Comparison of ENCODE assay signal across 8 cellular contexts in the genomic region with DNA sequence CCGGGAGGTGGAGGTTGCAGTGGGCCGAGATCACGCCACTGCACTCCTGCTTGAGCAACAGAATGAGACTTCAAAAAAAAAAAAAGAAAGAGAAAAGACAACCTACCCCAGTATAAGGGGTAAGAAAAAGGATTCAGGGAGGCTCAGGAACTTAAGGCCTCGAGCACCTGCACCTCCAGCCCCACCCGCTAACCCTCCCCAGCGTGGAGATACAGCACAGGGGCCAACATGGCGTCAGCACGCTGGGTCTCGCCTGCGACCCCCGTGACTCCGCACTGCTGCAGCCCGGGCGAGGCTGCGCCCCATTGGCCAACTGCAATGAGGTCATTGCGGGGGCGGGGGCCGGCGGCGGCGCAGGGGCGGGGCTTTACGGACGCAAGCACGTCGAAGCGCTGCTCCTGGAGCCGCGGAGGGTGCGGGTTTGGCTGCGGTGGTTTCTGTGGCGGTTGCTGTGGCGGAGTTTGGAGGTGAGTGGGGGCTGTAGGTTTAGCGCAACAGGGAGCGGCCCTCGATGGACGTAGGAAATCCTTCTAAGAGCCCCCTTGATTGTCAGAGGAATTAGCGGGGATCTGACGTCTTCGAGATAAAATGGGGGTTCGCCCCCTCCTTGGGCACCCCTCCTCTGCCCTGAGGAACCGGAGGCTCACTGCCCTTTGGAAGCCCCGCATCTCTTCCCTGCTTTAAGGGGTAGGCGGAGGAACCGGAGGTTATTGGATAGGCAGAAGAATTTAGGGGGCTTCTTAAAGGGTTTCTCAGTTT. TPM values are rescaled to one million over a fixed set of nuclear protein-coding genes. Genes with fewer than 3 reads are reported as not detected.
A peak's percentile ranks its signal among the peaks of the same experiment; 100 is the strongest.
DNase-seq lines count a peak whose midpoint lies in the region; ATAC-seq and TF ChIP-seq lines count a peak whose summit lies in the region.

A gene (plus strand): TSS at position 382 of the 759 bp plus-strand sequence. CDS start 2,017 bp downstream, outside the sequence.

- in situ Hi-C loops in astrocyte of the cerebellum (cut with HindIII; ENCODE audit: low sequenced_read_pairs): no loop called here

- DNase-seq in NCI-H1694 (lab: John Stamatoyannopoulos, UW) (peak; percentile 82), T-helper 9 cell (peak; percentile 82), astrocyte of the cerebellum (ENCODE audit: low read depth) (peak; percentile 34), hepatocyte (ENCODE audit: low spot score) (peak; percentile 95), renal cortical epithelial cell (ENCODE audit: low read depth) (peak; percentile 52), aorta (peak; percentile 97)

- H3K27me3 ChIP-seq in hepatocyte: no peaks in the 10 kb centered on the region
- no peaks in the 10 kb centered on the region for H3K27me3 ChIP-seq in aorta (ENCODE audit: control insufficient read depth in 1 of 2, insufficient read depth in 2 of 2, low read length in 1 of 2)

- peak within 1 kb of the TSS; percentile 57 for H2AFZ ChIP-seq in hepatocyte

- peaks cover 13% of the 10 kb centered on the region for H3K4me1 ChIP-seq in hepatocyte (ENCODE audit: insufficient read depth)
- H3K4me1 ChIP-seq in aorta (ENCODE audit: control insufficient read depth in 1 of 2, insufficient read depth in 2 of 2, low read length in 2 of 2): peaks cover 0 to 7% of the 10 kb centered on the region in 2 donors

- no peak for TF ChIP-seq CTCF in astrocyte of the cerebellum (IDR thresholded peaks at IDR 0.05; ENCODE audit: low read depth, low read length, missing control alignments)
- TF ChIP-seq CTCF in hepatocyte (IDR thresholded peaks at IDR 0.05; ENCODE audit: poor library complexity): no peak

- intact Hi-C loops in aorta (cut with DNase I): loop anchor here in 1 of 2 donors (5.0 kb wide), 1 partner anchor 36 kb away; a partner anchor contains a TSS

- H3K4me2 ChIP-seq in hepatocyte: peak within 1 kb of the TSS; percentile 92

- peaks cover 8% of the 10 kb centered on the region for H4K20me1 ChIP-seq in hepatocyte (ENCODE audit: insufficient read depth, poor library complexity, severe bottlenecking)

- peak within 1 kb of the TSS; percentile 97 for H3K27ac ChIP-seq in hepatocyte
- peak within 1 kb of the TSS; percentile 61 to 87 for H3K27ac ChIP-seq in aorta (ENCODE audit: low read depth in 1 of 2, low read length in 2 of 2)

- peaks cover 35% of the 10 kb centered on the region for H3K79me2 ChIP-seq in hepatocyte

- no peaks in the 10 kb centered on the region for H3K9me2 ChIP-seq in hepatocyte (replicated peaks; ENCODE audit: insufficient read depth)

- WGBS in hepatocyte (ENCODE audit: low lambda C conversion rate, missing lambda C conversion rate): 7% methylated on average over 45 of the region's 45 CpGs
- 0 to 1% methylated on average over 45 of the region's 45 CpGs for WGBS in aorta, 2 donors

- H3K9me3 ChIP-seq in hepatocyte (ENCODE audit: low read depth) (no peaks in the 10 kb centered on the region), aorta (ENCODE audit: control insufficient read depth, low read length) (no peaks in the 10 kb centered on the region)

- H3K36me3 ChIP-seq in hepatocyte (replicated peaks; ENCODE audit: insufficient read depth, low read depth): no peaks in the 10 kb centered on the region
- no peaks in the 10 kb centered on the region for H3K36me3 ChIP-seq in aorta (ENCODE audit: control insufficient read depth in 1 of 2, insufficient read depth in 2 of 2, low read length in 1 of 2)

- H3K4me3 ChIP-seq in GM08714 (ENCODE audit: low read length) (peak within 1 kb of the TSS; percentile 95), astrocyte of the cerebellum (ENCODE audit: low read depth, low read length) (peak within 1 kb of the TSS; percentile 57), hepatocyte (peak within 1 kb of the TSS; percentile 80), aorta (ENCODE audit: low read length in 2 of 2) (peak within 1 kb of the TSS; percentile 65 to 66)

- peak; percentile 84 for ATAC-seq in HG02759 (IDR thresholded peaks at IDR 0.05; ENCODE audit: unreplicated experiment)
- ATAC-seq in aorta (ENCODE audit: low FRiP score): peak; percentile 98

RNA-seq across cellular contexts. Expression of the gene that starts here (rescaled TPM):
- total RNA-seq in hepatocyte: 58.3 and 71.4 TPM in 2 replicates
- 63.4 and 65.2 TPM in 2 replicates for polyA plus RNA-seq in hepatocyte
- total RNA-seq in renal cortical epithelial cell: 43.6 and 137 TPM in 2 replicates
- 100 to 1,000 TPM in 1 of 2 donors, 10 to 100 TPM in 1; 96.2 to 111 TPM for total RNA-seq in aorta
- polyA plus RNA-seq in aorta: 10 to 100 TPM; 13.4 to 47.5 TPM

Comparison
In these comparisons a context has a peak if more than half of its experiments do, and no peak if none do; other contexts are left out.
1. Peak in every context shown above with its lines: DNase-seq, ATAC-seq, H3K4me3 ChIP-seq and H3K27ac ChIP-seq.
2. DNase-seq: peak in every context shown above with its lines; median percentile 97 in aorta; 95 in hepatocyte; 82 in NCI-H1694; 82 in T-helper 9 cell; 52 in renal cortical epithelial cell; 34 in astrocyte of the cerebellum.